ENCODE assay signal across 20 cellular contexts in the genomic region with DNA sequence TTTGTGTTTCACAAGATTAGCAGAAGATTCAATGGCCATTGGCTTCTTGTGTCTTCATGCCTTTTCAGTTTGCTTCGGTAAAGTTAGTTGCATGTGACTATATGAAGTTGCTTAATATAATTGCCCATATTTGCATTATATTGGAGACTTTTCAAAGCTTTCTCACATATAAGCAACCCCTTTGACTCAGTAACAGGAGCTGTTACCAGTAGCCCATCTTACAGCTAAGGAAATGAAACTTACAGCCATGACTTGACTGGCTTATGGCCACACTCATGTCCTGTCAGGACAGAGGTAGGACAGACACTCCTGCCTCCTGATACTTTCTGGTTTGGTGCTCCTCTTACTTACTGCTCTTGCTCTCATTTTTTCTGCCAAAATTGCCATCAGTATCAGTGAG.
DNase-seq lines count a peak whose midpoint lies in the region; ATAC-seq and TF ChIP-seq lines count a peak whose summit lies in the region.
"Had no signal": no experiment of that assay in that cellular context is flagged by ENCODE, and none has a peak within 500 bp of the region (broad histone marks: within the 10 kb centered on the region; RNA-seq: fewer than 3 reads in every experiment).

No MANE protein-coding gene starts in this region.

- peak overlapping the region; percentile 73 for H3K4me3 Mint-ChIP-seq in activated CD4-positive, alpha-beta T cell treated with anti-CD3 and anti-CD28 coated beads for 36 hours
- H3K4me3 Mint-ChIP-seq in activated T-helper 2 cell treated with anti-CD3 and anti-CD28 coated beads, Interferon-gamma antibody, Interleukin-2, Interleukin-4, amounts not matched to agents 10 μg/mL and 5 μg/mL and 100 μg/mL, durations not matched to agents 14 hours and 24 hours and 36 hours (ENCODE audit: low read depth): peak overlapping the region; percentile 71
- H3K4me3 Mint-ChIP-seq in natural killer cell: peak overlapping the region; percentile 74
- H3K4me3 Mint-ChIP-seq: dendritic cell treated with granulocyte-macrophage colony-stimulating factor and Interleukin-4, amounts not matched to agents 40 ng/mL and 50 ng/mL, for 4 days; HFFc6; mesothelial cell of epicardium; neural progenitor cell had no signal

- POLR2A ChIA-PET in activated CD4-positive, alpha-beta T cell treated with anti-CD3 and anti-CD28 coated beads for 36 hours (lab: Charles Lee): interaction anchor here (1.0 to 1.1 kb wide), 2 partner anchors 14 to 38 kb away, joined by 3 to 4 read pairs; no protein-coding TSS in a partner anchor

- H3K4me3 ChIP-seq in Loucy (ENCODE audit: low read length, poor library complexity, severe bottlenecking): no peak overlapping the region
- H3K4me3 ChIP-seq: left lung, neural progenitor cell had no signal

- intact Hi-C loops in activated CD4-positive, alpha-beta T cell treated with anti-CD3 and anti-CD28 coated beads for 36 hours (cut with DNase I, micrococcal nuclease): no loop called here
- intact Hi-C loops in activated T-helper 2 cell treated with anti-CD3 and anti-CD28 coated beads, Interferon-gamma antibody, Interleukin-2, Interleukin-4, amounts not matched to agents 10 μg/mL and 5 μg/mL and 100 μg/mL, durations not matched to agents 14 hours and 24 hours and 36 hours (cut with micrococcal nuclease): loop anchor here (1.0 to 5.0 kb wide), 3 partner anchors 8 to 37 kb away; no protein-coding TSS in a partner anchor
- intact Hi-C loops in natural killer cell (cut with micrococcal nuclease): no loop called here

- no peak overlapping the region for H3K9ac ChIP-seq in Loucy (ENCODE audit: low read depth, low read length, poor library complexity, severe bottlenecking)
- H3K9ac ChIP-seq: neural progenitor cell had no signal

- peaks cover 17% of the 10 kb centered on the region for H3K36me3 Mint-ChIP-seq in activated CD4-positive, alpha-beta T cell treated with anti-CD3 and anti-CD28 coated beads for 36 hours (ENCODE audit: low read depth)
- peaks cover 6% of the 10 kb centered on the region for H3K36me3 Mint-ChIP-seq in activated T-helper 2 cell treated with anti-CD3 and anti-CD28 coated beads, Interferon-gamma antibody, Interleukin-2, Interleukin-4, amounts not matched to agents 10 μg/mL and 5 μg/mL and 100 μg/mL, durations not matched to agents 14 hours and 24 hours and 36 hours (ENCODE audit: low read depth)
- peaks cover 8% of the 10 kb centered on the region for H3K36me3 Mint-ChIP-seq in natural killer cell
- H3K36me3 Mint-ChIP-seq: IgD-negative memory B cell, mesothelial cell of epicardium, neural progenitor cell had no signal

- peaks cover 2% of the 10 kb centered on the region for H3K9me3 Mint-ChIP-seq in activated CD4-positive, alpha-beta T cell treated with anti-CD3 and anti-CD28 coated beads for 36 hours (ENCODE audit: low read depth)
- no peaks in the 10 kb centered on the region for H3K9me3 Mint-ChIP-seq in activated T-helper 2 cell treated with anti-CD3 and anti-CD28 coated beads, Interferon-gamma antibody, Interleukin-2, Interleukin-4, amounts not matched to agents 10 μg/mL and 5 μg/mL and 100 μg/mL, durations not matched to agents 14 hours and 24 hours and 36 hours
- H3K9me3 Mint-ChIP-seq in natural killer cell: peaks cover 0 to 2% of the 10 kb centered on the region in 2 donors
- H3K9me3 Mint-ChIP-seq: dendritic cell treated with granulocyte-macrophage colony-stimulating factor and Interleukin-4, amounts not matched to agents 40 ng/mL and 50 ng/mL, for 4 days; mesothelial cell of epicardium; neural progenitor cell had no signal

- H3K9me3 ChIP-seq in Loucy (ENCODE audit: insufficient read depth, low read depth, low read length): no peaks in the 10 kb centered on the region
- H3K9me3 ChIP-seq: left lung had no signal

- CTCF ChIA-PET in activated CD4-positive, alpha-beta T cell treated with anti-CD3 and anti-CD28 coated beads for 36 hours (lab: Charles Lee): interaction anchor here (0.7 to 2.2 kb wide), 9 partner anchors 10 to 1024 kb away, joined by 3 to 7 read pairs (median 4); no protein-coding TSS in a partner anchor

- no peaks in the 10 kb centered on the region for H3K9me2 ChIP-seq in Loucy (replicated peaks; ENCODE audit: low read depth, low read length)

- H3K27me3 ChIP-seq in Loucy (ENCODE audit: insufficient read depth, low read length, poor library complexity, severe bottlenecking): no peaks in the 10 kb centered on the region
- H3K27me3 ChIP-seq: left lung, neural progenitor cell had no signal

- ATAC-seq in activated CD4-positive, alpha-beta T cell treated with anti-CD3 and anti-CD28 coated beads for 36 hours: peak; percentile 24
- ATAC-seq in natural killer cell (no peak), HG03108 (IDR thresholded peaks at IDR 0.05; ENCODE audit: unreplicated experiment) (no peak)

- peak overlapping the region; percentile 98 for H3K27ac Mint-ChIP-seq in activated CD4-positive, alpha-beta T cell treated with anti-CD3 and anti-CD28 coated beads for 36 hours
- H3K27ac Mint-ChIP-seq in activated T-helper 2 cell treated with anti-CD3 and anti-CD28 coated beads, Interferon-gamma antibody, Interleukin-2, Interleukin-4, amounts not matched to agents 10 μg/mL and 5 μg/mL and 100 μg/mL, durations not matched to agents 14 hours and 24 hours and 36 hours: peak overlapping the region; percentile 97
- peak overlapping the region; percentile 86 to 87 for H3K27ac Mint-ChIP-seq in natural killer cell
- H3K27ac Mint-ChIP-seq: dendritic cell treated with granulocyte-macrophage colony-stimulating factor and Interleukin-4, amounts not matched to agents 40 ng/mL and 50 ng/mL, for 4 days; HFFc6; mesothelial cell of epicardium; neural progenitor cell had no signal

- TF ChIP-seq CTCF in Loucy (conservative IDR thresholded peaks at IDR 0.05; ENCODE audit: low read length) (no peak), natural killer cell (IDR thresholded peaks at IDR 0.05) (no peak)

- peaks cover 55% of the 10 kb centered on the region for H3K4me1 ChIP-seq in Loucy (ENCODE audit: insufficient read depth, low read length, poor library complexity, severe bottlenecking)
- H3K4me1 ChIP-seq: left lung, neural progenitor cell had no signal

- no peaks in the 10 kb centered on the region for H3K79me2 ChIP-seq in Loucy (ENCODE audit: insufficient read depth, low read length)

- H3F3A ChIP-seq in Loucy (ENCODE audit: low read depth): no peaks in the 10 kb centered on the region

- no peak overlapping the region for H3K4me2 ChIP-seq in Loucy (ENCODE audit: low read depth, low read length, poor library complexity, severe bottlenecking)
- H3K4me2 ChIP-seq: neural progenitor cell had no signal

- H3K4me1 Mint-ChIP-seq in activated CD4-positive, alpha-beta T cell treated with anti-CD3 and anti-CD28 coated beads for 36 hours: peaks cover 95% of the 10 kb centered on the region
- H3K4me1 Mint-ChIP-seq in activated T-helper 2 cell treated with anti-CD3 and anti-CD28 coated beads, Interferon-gamma antibody, Interleukin-2, Interleukin-4, amounts not matched to agents 10 μg/mL and 5 μg/mL and 100 μg/mL, durations not matched to agents 14 hours and 24 hours and 36 hours (ENCODE audit: low read depth): peaks cover 90% of the 10 kb centered on the region
- H3K4me1 Mint-ChIP-seq in natural killer cell: peaks cover 67% of the 10 kb centered on the region in 2 donors
- H3K4me1 Mint-ChIP-seq: IgD-negative memory B cell, mesothelial cell of epicardium, neural progenitor cell had no signal

- H2AFZ ChIP-seq in Loucy (ENCODE audit: low read length): peak overlapping the region; percentile 14; the same call in 1 of the 2 replicates
- H2AFZ ChIP-seq: neural progenitor cell had no signal

- no peaks in the 10 kb centered on the region for H4K20me1 ChIP-seq in Loucy (ENCODE audit: insufficient read depth, low read length, poor library complexity, severe bottlenecking)

- DNase-seq in activated CD4-positive, alpha-beta T cell treated with anti-CD3 and anti-CD28 coated beads for 36 hours: peak; percentile 4
- DNase-seq in activated CD4-positive, alpha-beta T cell treated with anti-CD3 and anti-CD28 coated beads for 1 hour: no peak
- no peak for DNase-seq in activated T-helper 2 cell treated with anti-CD3 and anti-CD28 coated beads, Interferon-gamma antibody, Interleukin-2, Interleukin-4, amounts not matched to agents 10 μg/mL and 5 μg/mL and 100 μg/mL, durations not matched to agents 14 hours and 24 hours and 36 hours (ENCODE audit: low spot score)
- no peak for DNase-seq in natural killer cell
- no peak for DNase-seq in DMS79 treated with DMSO at 0.1 percent for 48 hours (lab: John Stamatoyannopoulos, UW)
- DNase-seq in DMS79 (lab: John Stamatoyannopoulos, UW): no peak
- DNase-seq: activated CD4-positive, alpha-beta T cell treated with anti-CD3 and anti-CD28 coated beads, Interleukin-2, amount 50 U/mL, for 1 hour; AML-193; amygdala; head of caudate nucleus; HFFc6; left lung; MV-4-11; NCI-H1694 had no signal

- H3K36me3 ChIP-seq in Loucy (ENCODE audit: insufficient read depth, low read length): no peaks in the 10 kb centered on the region
- H3K36me3 ChIP-seq: left lung, neural progenitor cell had no signal

- H3K27me3 Mint-ChIP-seq in activated CD4-positive, alpha-beta T cell treated with anti-CD3 and anti-CD28 coated beads for 36 hours: no peaks in the 10 kb centered on the region
- no peaks in the 10 kb centered on the region for H3K27me3 Mint-ChIP-seq in activated T-helper 2 cell treated with anti-CD3 and anti-CD28 coated beads, Interferon-gamma antibody, Interleukin-2, Interleukin-4, amounts not matched to agents 10 μg/mL and 5 μg/mL and 100 μg/mL, durations not matched to agents 14 hours and 24 hours and 36 hours (ENCODE audit: low read depth)
- H3K27me3 Mint-ChIP-seq in natural killer cell (ENCODE audit: low read depth in 2 of 2): no peaks in the 10 kb centered on the region
- H3K27me3 Mint-ChIP-seq: dendritic cell treated with granulocyte-macrophage colony-stimulating factor and Interleukin-4, amounts not matched to agents 40 ng/mL and 50 ng/mL, for 4 days; IgD-negative memory B cell had no signal
